Comparison of ENCODE assay signal across 11 cellular contexts in the genomic region with DNA sequence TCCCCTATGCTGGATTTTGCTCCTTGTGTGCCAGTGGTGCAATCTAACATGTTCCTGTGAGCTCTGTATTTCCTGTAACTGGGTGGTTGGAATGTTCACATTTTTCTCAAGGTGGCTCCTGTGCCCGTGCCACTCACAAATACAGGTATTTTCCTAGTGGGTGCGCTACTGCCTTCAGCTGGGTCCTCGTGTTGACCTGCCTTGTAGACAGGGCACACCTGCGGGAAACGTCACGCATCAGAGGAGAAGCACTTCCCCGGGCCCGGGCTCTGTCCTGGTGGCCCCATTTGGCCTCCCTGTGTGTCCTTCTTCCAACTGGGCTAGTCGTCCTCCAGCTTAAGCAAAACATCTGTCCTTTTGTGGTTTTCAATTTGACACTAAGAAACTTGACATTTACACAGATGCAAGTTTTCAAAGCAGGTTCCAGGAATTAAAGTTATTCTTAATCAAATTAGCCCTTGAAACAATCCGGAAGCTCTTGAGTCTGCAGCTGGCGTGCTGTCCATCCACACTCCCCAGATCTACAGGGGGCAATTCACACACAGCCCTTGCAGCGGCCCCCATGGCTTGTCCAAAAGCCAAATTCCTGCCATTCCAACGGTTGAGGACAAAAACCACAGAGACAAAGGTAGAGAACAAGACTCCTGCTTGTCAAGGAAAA.
A peak's percentile ranks its signal among the peaks of the same experiment; 100 is the strongest.
DNase-seq lines count a peak whose midpoint lies in the region; ATAC-seq and TF ChIP-seq lines count a peak whose summit lies in the region.
"Had no signal": no experiment of that assay in that cellular context is flagged by ENCODE, and none has a peak within 500 bp of the region (broad histone marks: within the 10 kb centered on the region; RNA-seq: fewer than 3 reads in every experiment).

No MANE protein-coding gene starts in this region.

- WGBS in body of pancreas, 2 donors, result 53 to 65% methylated on average over 13 of the region's 13 CpGs
- 61 to 83% methylated on average over 13 of the region's 13 CpGs for WGBS in sigmoid colon, 2 donors

- no peaks in the 10 kb centered on the region for H3K79me2 ChIP-seq in KMS-11 (ENCODE audit: insufficient read depth, low read depth)

- H3K4me3 ChIP-seq in KMS-11 (IDR thresholded peaks at IDR 0.05; ENCODE audit: insufficient read depth, low read depth, low read length) (no peak overlapping the region), body of pancreas (no peak overlapping the region), sigmoid colon (no peak overlapping the region)

- no peak for TF ChIP-seq CTCF in KMS-11 (conservative IDR thresholded peaks at IDR 0.05; ENCODE audit: low read depth, low read length)
- TF ChIP-seq CTCF in body of pancreas (IDR thresholded peaks at IDR 0.05), result no peak
- no peak for TF ChIP-seq CTCF in sigmoid colon (IDR thresholded peaks at IDR 0.05)
- no peak for TF ChIP-seq CTCF in progenitor cell of endocrine pancreas (IDR thresholded peaks at IDR 0.05; ENCODE audit: unreplicated experiment)
- no peak for TF ChIP-seq CTCF in endothelial cell (IDR thresholded peaks at IDR 0.05; ENCODE audit: unreplicated experiment)

- H3K27me3 Mint-ChIP-seq in progenitor cell of endocrine pancreas (peaks cover 25% of the 10 kb centered on the region), endothelial cell (ENCODE audit: unreplicated experiment) (no peaks in the 10 kb centered on the region)

- in situ Hi-C loops in Caki2 (cut with HindIII; ENCODE audit: low pct_unique_long_range_greater_than_20kb, low sequenced_read_pairs), result no loop called here

- intact Hi-C loops in body of pancreas (cut with DNase I), result no loop called here
- intact Hi-C loops in sigmoid colon (cut with DNase I), result no loop called here

- H3K4me1 Mint-ChIP-seq in progenitor cell of endocrine pancreas (ENCODE audit: low read depth) (peaks cover 11% of the 10 kb centered on the region), endothelial cell (ENCODE audit: unreplicated experiment) (peaks cover 10% of the 10 kb centered on the region)
- H3K4me1 Mint-ChIP-seq: CD4-positive, CD25-positive, alpha-beta regulatory T cell; memory B cell had no signal

- H3K27ac Mint-ChIP-seq in progenitor cell of endocrine pancreas (no peak overlapping the region), endothelial cell (ENCODE audit: unreplicated experiment) (no peak overlapping the region)
- H3K27ac Mint-ChIP-seq: CD4-positive, CD25-positive, alpha-beta regulatory T cell; memory B cell had no signal

- peak overlapping the region; percentile 81 for H2AFZ ChIP-seq in KMS-11 (ENCODE audit: low read depth)

- peak overlapping the region; percentile 59; the same call in 1 of the 2 replicates for H3K27ac ChIP-seq in KMS-11
- H3K27ac ChIP-seq in body of pancreas, result no peak overlapping the region
- H3K27ac ChIP-seq in sigmoid colon, result no peak overlapping the region

- H4K20me1 ChIP-seq in KMS-11 (ENCODE audit: insufficient read depth), result no peaks in the 10 kb centered on the region

- peak overlapping the region; percentile 28; the same call in 1 of the 2 replicates for H3K9ac ChIP-seq in KMS-11

- no peaks in the 10 kb centered on the region for H3K36me3 Mint-ChIP-seq in progenitor cell of endocrine pancreas (ENCODE audit: insufficient read depth)
- no peaks in the 10 kb centered on the region for H3K36me3 Mint-ChIP-seq in endothelial cell (ENCODE audit: low read depth, unreplicated experiment)
- H3K36me3 Mint-ChIP-seq: CD4-positive, CD25-positive, alpha-beta regulatory T cell; memory B cell had no signal

- H3K4me1 ChIP-seq in KMS-11 (ENCODE audit: low read depth, poor library complexity, severe bottlenecking) (peaks cover 36% of the 10 kb centered on the region), body of pancreas (no peaks in the 10 kb centered on the region), sigmoid colon (peaks cover 0 to 21% (median 7%) of the 10 kb centered on the region in 4 donors)

- no peak for TF ChIP-seq EP300 in sigmoid colon (IDR thresholded peaks at IDR 0.05)

- H3K9me3 ChIP-seq in body of pancreas (no peaks in the 10 kb centered on the region), sigmoid colon (no peaks in the 10 kb centered on the region)

- H3K4me3 Mint-ChIP-seq in progenitor cell of endocrine pancreas (ENCODE audit: low read depth) (no peak overlapping the region), endothelial cell (ENCODE audit: unreplicated experiment) (no peak overlapping the region)
- H3K4me3 Mint-ChIP-seq: CD4-positive, CD25-positive, alpha-beta regulatory T cell; memory B cell had no signal

- H3K36me3 ChIP-seq in KMS-11 (ENCODE audit: insufficient read depth), result no peaks in the 10 kb centered on the region
- H3K36me3 ChIP-seq in body of pancreas (replicated peaks in 1 of 2; ENCODE audit: insufficient read depth in 1 of 2, low read depth in 2 of 2), result no peaks in the 10 kb centered on the region
- H3K36me3 ChIP-seq in sigmoid colon, result no peaks in the 10 kb centered on the region

- peaks cover 4% of the 10 kb centered on the region for H3K9me3 Mint-ChIP-seq in progenitor cell of endocrine pancreas (ENCODE audit: low read depth)
- no peaks in the 10 kb centered on the region for H3K9me3 Mint-ChIP-seq in endothelial cell (ENCODE audit: unreplicated experiment)

- DNase-seq in Caki2 (ENCODE audit: low read depth) (peak; percentile 23), body of pancreas (no peak), mesenteric fat pad (ENCODE audit: low spot score) (peak; percentile 47), amniotic stem cell (lab: John Stamatoyannopoulos, UW) (no peak), sigmoid colon (no peak), progenitor cell of endocrine pancreas (ENCODE audit: low spot score, unreplicated experiment) (no peak), endothelial cell (ENCODE audit: low spot score) (no peak)
- DNase-seq: CD4-positive, CD25-positive, alpha-beta regulatory T cell; stimulated activated CD4-positive, alpha-beta T cell treated with anti-CD3 and anti-CD28 coated beads, Interleukin-4, amount 100 ng/mL, for 4 hours had no signal

- peak; percentile 33 for ATAC-seq in body of pancreas

- peak overlapping the region; percentile 68 for H3K4me2 ChIP-seq in KMS-11

- no peak for TF ChIP-seq POLR2A in body of pancreas (IDR thresholded peaks at IDR 0.05)
- no peak for TF ChIP-seq POLR2A in sigmoid colon (IDR thresholded peaks at IDR 0.05)

- H3K27me3 ChIP-seq in KMS-11 (ENCODE audit: insufficient read depth, low read depth) (no peaks in the 10 kb centered on the region), body of pancreas (no peaks in the 10 kb centered on the region), sigmoid colon (no peaks in the 10 kb centered on the region)

Comparison
In these comparisons a context has a peak if more than half of its experiments do, and no peak if none do; other contexts are left out.
1. DNase-seq: peak in Caki2 (single experiment) and mesenteric fat pad (single experiment); none in body of pancreas (0 of 4), amniotic stem cell (single experiment), sigmoid colon (single experiment), progenitor cell of endocrine pancreas (single experiment) and endothelial cell (single experiment).